ENCODE assay signal across 16 cellular contexts in the genomic region with DNA sequence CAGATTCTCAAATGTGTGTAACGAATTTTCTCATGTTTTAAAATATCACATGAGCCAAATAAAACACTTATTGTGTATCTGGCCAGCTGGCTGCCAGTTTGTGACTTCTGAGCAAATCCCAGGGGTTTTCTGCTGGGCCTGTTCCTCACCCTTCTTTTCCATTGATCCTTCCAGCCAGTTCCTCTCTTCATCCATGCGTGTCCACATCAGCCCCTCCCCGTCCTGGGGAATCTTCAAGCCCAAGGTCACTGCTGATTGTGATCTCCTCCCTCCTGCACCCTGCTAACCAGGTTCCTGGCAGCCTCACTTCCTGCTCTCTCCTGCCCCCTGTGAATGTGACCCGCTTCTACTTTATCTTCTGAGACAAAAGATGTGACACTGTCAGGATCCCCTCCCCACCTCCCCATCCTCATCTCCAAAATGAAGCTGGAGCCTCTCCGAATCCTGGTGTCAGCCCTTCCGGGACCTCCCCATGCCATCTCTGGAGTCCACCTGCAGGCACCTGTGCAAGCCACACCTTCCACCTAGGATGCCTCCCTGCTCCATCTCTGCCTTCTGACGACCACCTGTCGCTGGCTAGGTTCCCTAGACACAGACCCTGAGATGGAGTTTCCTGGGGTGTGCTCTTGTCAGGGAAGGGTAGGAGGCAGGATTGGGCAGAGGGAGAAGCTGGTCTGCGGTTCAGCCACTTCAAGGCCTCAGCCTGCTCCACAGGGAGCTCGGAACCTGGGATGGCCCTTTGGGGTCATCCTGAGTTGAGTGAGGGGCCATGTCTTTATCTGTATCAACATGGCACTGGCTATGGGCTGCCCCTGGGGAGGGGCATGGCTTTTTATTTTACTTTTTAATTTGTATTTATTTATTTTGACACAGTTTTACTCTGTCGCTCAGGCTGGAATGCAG.
"Had no signal": no experiment of that assay in that cellular context is flagged by ENCODE, and none has a peak within 500 bp of the region (broad histone marks: within the 10 kb centered on the region; RNA-seq: fewer than 3 reads in every experiment).

No MANE protein-coding gene starts in this region.

- H3K4me3 Mint-ChIP-seq: activated CD8-positive, alpha-beta memory T cell treated with anti-CD3 and anti-CD28 coated beads, Interleukin-2, amount 10 ng/mL, durations not matched to agents 7 days and 5 days; activated naive CD8-positive, alpha-beta T cell; brain; stimulated activated memory B cell treated with anti-CD40 and anti-IgM and Interleukin-4, amounts not matched to agents 10 μg/mL and 1 μg/mL and 100 μg/mL, for 72 hours had no signal

- H3K4me1 Mint-ChIP-seq: activated CD8-positive, alpha-beta memory T cell treated with anti-CD3 and anti-CD28 coated beads, Interleukin-2, amount 10 ng/mL, durations not matched to agents 7 days and 5 days; stimulated activated memory B cell treated with anti-CD40 and anti-IgM and Interleukin-4, amounts not matched to agents 10 μg/mL and 1 μg/mL and 100 μg/mL, for 72 hours had no signal

- H3K4me1 ChIP-seq: colonic mucosa had no signal

- ATAC-seq: activated CD8-positive, alpha-beta memory T cell treated with anti-CD3 and anti-CD28 coated beads, Interleukin-2, amount 10 ng/mL, durations not matched to agents 7 days and 5 days; stimulated activated memory B cell treated with anti-CD40 and anti-IgM and Interleukin-4, amounts not matched to agents 10 μg/mL and 1 μg/mL and 100 μg/mL, for 72 hours had no signal

- H3K27ac ChIP-seq: colonic mucosa, esophagus squamous epithelium, ovary had no signal

- H3K27me3 Mint-ChIP-seq: activated CD8-positive, alpha-beta memory T cell treated with anti-CD3 and anti-CD28 coated beads, Interleukin-2, amount 10 ng/mL, durations not matched to agents 7 days and 5 days; activated naive CD8-positive, alpha-beta T cell; brain; stimulated activated memory B cell treated with anti-CD40 and anti-IgM and Interleukin-4, amounts not matched to agents 10 μg/mL and 1 μg/mL and 100 μg/mL, for 72 hours had no signal

- H3K36me3 Mint-ChIP-seq: activated CD8-positive, alpha-beta memory T cell treated with anti-CD3 and anti-CD28 coated beads, Interleukin-2, amount 10 ng/mL, durations not matched to agents 7 days and 5 days had no signal

- H3K27me3 ChIP-seq: colonic mucosa, esophagus squamous epithelium, ovary, tibial artery had no signal

- H3K36me3 ChIP-seq: colonic mucosa, ovary had no signal

- H3K27ac Mint-ChIP-seq: activated CD8-positive, alpha-beta memory T cell treated with anti-CD3 and anti-CD28 coated beads, Interleukin-2, amount 10 ng/mL, durations not matched to agents 7 days and 5 days; activated naive CD8-positive, alpha-beta T cell; brain; stimulated activated memory B cell treated with anti-CD40 and anti-IgM and Interleukin-4, amounts not matched to agents 10 μg/mL and 1 μg/mL and 100 μg/mL, for 72 hours had no signal

- H3K4me3 ChIP-seq: colonic mucosa, esophagus squamous epithelium, ovary, tibial artery had no signal

- H3K9me3 Mint-ChIP-seq: brain; stimulated activated memory B cell treated with anti-CD40 and anti-IgM and Interleukin-4, amounts not matched to agents 10 μg/mL and 1 μg/mL and 100 μg/mL, for 72 hours had no signal

- H3K9me3 ChIP-seq: colonic mucosa, esophagus squamous epithelium, ovary, tibial artery had no signal

- DNase-seq: activated CD4-positive, alpha-beta T cell treated with anti-CD3 and anti-CD28 coated beads, Interleukin-2, amount 50 U/mL, for 48 hours; activated CD8-positive, alpha-beta memory T cell treated with anti-CD3 and anti-CD28 coated beads, Interleukin-2, amount 10 ng/mL, durations not matched to agents 7 days and 5 days; activated effector memory CD4-positive, alpha-beta T cell treated with Interleukin-2 at 50 U/mL for 16 hours; activated T-cell treated with anti-CD3 and anti-CD28 coated beads, Interleukin-2, amount 50 U/mL, for 1 hour; amniotic stem cell; central memory CD4-positive, alpha-beta T cell; colonic mucosa; esophagus squamous epithelium; kidney glomerular epithelial cell; ovary; tibial artery had no signal

- FAIRE-seq: endothelial cell of umbilical vein, urothelium cell line had no signal
